8 cellular contexts compared by ENCODE assay signal in the genomic region with DNA sequence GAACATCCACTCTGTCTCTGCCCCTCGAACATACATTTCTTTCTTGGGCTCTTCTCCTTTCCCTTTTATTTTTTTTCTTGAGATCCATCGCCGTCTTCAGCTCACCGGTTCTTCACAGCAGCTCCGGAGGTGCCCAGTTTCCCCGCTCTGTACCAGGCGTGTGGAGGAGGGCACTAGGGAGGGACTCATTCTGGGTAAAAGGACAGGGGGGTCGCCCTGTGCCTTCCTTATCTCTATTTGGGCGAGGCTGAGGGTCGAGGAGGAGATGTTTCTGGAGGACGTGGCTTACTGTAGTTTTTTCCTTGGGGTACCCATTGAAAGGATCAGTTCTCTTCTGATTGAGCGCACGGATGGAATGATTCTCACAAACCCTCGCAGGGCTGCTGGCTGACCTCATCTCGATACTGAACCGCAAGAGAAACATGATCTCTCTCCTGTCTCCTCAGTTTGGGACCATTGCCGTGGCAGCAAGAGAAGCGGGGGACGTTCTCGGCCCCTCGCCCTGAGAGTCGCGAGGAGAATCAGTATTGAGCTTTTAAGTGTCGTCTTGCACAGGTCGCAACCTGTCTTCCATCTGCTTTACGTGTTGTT. TPM values are rescaled to one million over a fixed set of nuclear protein-coding genes. Genes with fewer than 3 reads are reported as not detected.
A peak's percentile ranks its signal among the peaks of the same experiment; 100 is the strongest.
DNase-seq lines count a peak whose midpoint lies in the region; TF ChIP-seq lines count a peak whose summit lies in the region.

No MANE protein-coding gene starts in this region.

- intact Hi-C loops in lower leg skin (cut with DNase I; ENCODE audit: low total_unique reads) = no loop called here

- DNase-seq in NCI-H1105 treated with DMSO at 0.1 percent for 48 hours (lab: John Stamatoyannopoulos, UW) (peak; percentile 51), NCI-H1105 (lab: John Stamatoyannopoulos, UW) (no peak), HEK293T (ENCODE audit: extremely low spot score) (peak; percentile 37), RKO (ENCODE audit: low spot score) (peak; percentile 78), chondrocyte (ENCODE audit: low spot score) (no peak), lower leg skin (ENCODE audit: low spot score in 2 of 2) (peak; percentile 15 to 84), substantia nigra (lab: John Stamatoyannopoulos, UW) (peak in 4 of 49 donors; percentile 19 to 43 (median 30))
- no peak for DNase-seq in activated effector memory CD4-positive, alpha-beta T cell treated with anti-CD3 and anti-CD28 coated beads, Interleukin-2, amount 50 U/mL, for 16 hours

- H3K4me3 ChIP-seq in lower leg skin (ENCODE audit: low read depth, poor library complexity, severe bottlenecking) = peak overlapping the region; percentile 60

- no peaks in the 10 kb centered on the region for H3K9me3 Mint-ChIP-seq in chondrocyte (ENCODE audit: low read depth)

- peak overlapping the region; percentile 97 for H3K27ac Mint-ChIP-seq in chondrocyte (ENCODE audit: unreplicated experiment)

- CTCF ChIA-PET in HEK293T (lab: Yijun Ruan, JAX) = no interaction called here

- WGBS in lower leg skin, 2 donors = 0 to 1% methylated on average over 26 of the region's 26 CpGs

- no peak for TF ChIP-seq CTCF in chondrocyte (IDR thresholded peaks at IDR 0.05)
- TF ChIP-seq CTCF in lower leg skin (IDR thresholded peaks at IDR 0.05) = no peak

- H3K27ac ChIP-seq in substantia nigra (ENCODE audit: low read depth, low read length, poor library complexity, severe bottlenecking) = peak overlapping the region; percentile 91

- POLR2A ChIA-PET in HEK293T (lab: Yijun Ruan, JAX) = interaction anchor here (2.0 to 2.1 kb wide), 2 partner anchors 10 to 12 kb away, joined by 5 to 6 read pairs; no protein-coding TSS in a partner anchor

- H3K4me3 Mint-ChIP-seq in chondrocyte (ENCODE audit: unreplicated experiment) = peak overlapping the region; percentile 96

- peaks cover 2% of the 10 kb centered on the region for H3K36me3 Mint-ChIP-seq in chondrocyte (ENCODE audit: low read depth)

- H3K4me1 Mint-ChIP-seq in chondrocyte (ENCODE audit: low read depth) = peaks cover 25% of the 10 kb centered on the region

- TF ChIP-seq POLR2A in lower leg skin (IDR thresholded peaks at IDR 0.05) = no peak

- no peaks in the 10 kb centered on the region for H3K27me3 Mint-ChIP-seq in chondrocyte (ENCODE audit: low read depth)

TF ChIP-seq in HEK293T, 16 proteins besides CTCF, POLR2A, EP300 and RAD21:
- TF ChIP-seq NFRKB (IDR thresholded peaks at IDR 0.05) = peak; percentile 73
- no peak for TF ChIP-seq FOXM1 (IDR thresholded peaks at IDR 0.05; ENCODE audit: borderline replicate concordance)
- TF ChIP-seq ZNF384 (IDR thresholded peaks at IDR 0.05) = no peak
- TF ChIP-seq SUZ12 (IDR thresholded peaks at IDR 0.05) = no peak
- TF ChIP-seq LEF1 (IDR thresholded peaks at IDR 0.05; ENCODE audit: borderline replicate concordance) = no peak
- no peak for TF ChIP-seq CTBP1 (IDR thresholded peaks at IDR 0.05; ENCODE audit: borderline replicate concordance)
- peak; percentile 72; the same call in 1 of the 2 replicates for TF ChIP-seq L3MBTL2 (conservative IDR thresholded peaks at IDR 0.05)
- no peak for TF ChIP-seq HDGF (IDR thresholded peaks at IDR 0.05; ENCODE audit: borderline replicate concordance)

RNA-seq across cellular contexts. Expression of gene LIN52, which starts 0.4 kb away (rescaled TPM):
- total RNA-seq in chondrocyte = 6.6 to 9.3 TPM (median 7.5 TPM) in 3 replicates
- total RNA-seq in lower leg skin = 1 to 10 TPM; 5.6 to 7.9 (median 5.8) TPM

RNA-seq across cellular contexts. Expression of gene ALDH6A1, which starts 0.9 kb away (rescaled TPM):
- total RNA-seq in chondrocyte = 9.8 to 16.4 TPM (median 11.9 TPM) in 3 replicates
- total RNA-seq in lower leg skin = 10 to 100 TPM; 12.7 to 37.5 (median 20.0) TPM

Comparison
In these comparisons a context has a peak if more than half of its experiments do, and no peak if none do; other contexts are left out.
1. DNase-seq: peak in NCI-H1105 treated with DMSO at 0.1 percent for 48 hours (single experiment), HEK293T (single experiment), RKO (single experiment) and lower leg skin (2 of 2); none in NCI-H1105 (single experiment), chondrocyte (single experiment) and activated effector memory CD4-positive, alpha-beta T cell treated with anti-CD3 and anti-CD28 coated beads, Interleukin-2, amount 50 U/mL, for 16 hours (single experiment).